Comparison of ENCODE assay signal across 9 cellular contexts in the genomic region with DNA sequence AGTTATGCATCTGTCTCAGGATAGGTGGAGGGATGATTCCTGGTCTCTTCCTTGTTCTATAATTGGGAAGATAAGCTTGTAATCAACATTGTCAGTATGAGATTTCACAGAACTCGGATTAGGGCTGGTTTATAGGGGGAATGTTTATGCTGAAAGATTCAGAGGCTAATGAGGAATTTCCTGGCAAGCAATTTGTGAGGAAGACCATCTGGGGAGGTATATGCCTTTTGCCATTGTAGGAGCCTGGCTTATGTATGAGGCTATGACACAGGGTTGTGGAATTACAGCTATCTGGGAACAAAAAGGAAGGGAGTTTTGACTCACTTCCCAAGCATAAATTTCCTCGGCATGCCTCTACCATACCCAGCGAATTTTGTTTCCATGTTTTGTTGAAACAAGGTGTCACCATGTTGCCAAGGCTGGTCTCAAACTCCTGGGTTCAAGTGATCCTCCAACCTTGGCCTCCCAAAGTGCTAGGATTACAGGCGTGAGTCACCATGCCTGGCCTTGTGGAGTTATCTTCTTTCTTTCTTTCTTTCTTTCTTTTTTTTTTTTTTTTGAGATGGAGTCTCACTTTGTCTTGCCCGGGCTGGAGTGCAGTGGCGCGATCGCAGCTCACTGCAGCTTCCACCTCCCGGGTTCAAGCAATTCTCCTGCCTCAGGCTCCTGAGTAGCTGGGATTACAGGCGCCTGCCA. TPM values are rescaled to one million over a fixed set of nuclear protein-coding genes. Genes with fewer than 3 reads are reported as not detected.
A peak's percentile ranks its signal among the peaks of the same experiment; 100 is the strongest.
DNase-seq lines count a peak whose midpoint lies in the region; ATAC-seq and TF ChIP-seq lines count a peak whose summit lies in the region.
"Had no signal": no experiment of that assay in that cellular context is flagged by ENCODE, and none has a peak within 500 bp of the region (broad histone marks: within the 10 kb centered on the region; RNA-seq: fewer than 3 reads in every experiment).

No MANE protein-coding gene starts in this region.

- H3K4me3 Mint-ChIP-seq in osteocyte (ENCODE audit: unreplicated experiment), result peak overlapping the region; percentile 30

- no peaks in the 10 kb centered on the region for H3K9me3 Mint-ChIP-seq in osteocyte (ENCODE audit: unreplicated experiment)

- ATAC-seq in GM18907 (IDR thresholded peaks at IDR 0.05; ENCODE audit: unreplicated experiment), result no peak
- no peak for ATAC-seq in HG03571 (IDR thresholded peaks at IDR 0.05; ENCODE audit: unreplicated experiment)

- H3K27ac Mint-ChIP-seq in osteocyte (ENCODE audit: unreplicated experiment), result peak overlapping the region; percentile 61

- no peak overlapping the region for H3K4me3 ChIP-seq in epithelial cell of esophagus (ENCODE audit: low read length)

- TF ChIP-seq CTCF in epithelial cell of esophagus (IDR thresholded peaks at IDR 0.05; ENCODE audit: insufficient read depth, low read depth, low read length, missing control alignments) (no peak), osteocyte (IDR thresholded peaks at IDR 0.05) (no peak)

- no peaks in the 10 kb centered on the region for H3K27me3 Mint-ChIP-seq in osteocyte (ENCODE audit: unreplicated experiment)

- peaks cover 26% of the 10 kb centered on the region for H3K4me1 Mint-ChIP-seq in osteocyte (ENCODE audit: unreplicated experiment)

- H3K36me3 Mint-ChIP-seq in osteocyte (ENCODE audit: unreplicated experiment), result peaks cover 17% of the 10 kb centered on the region

- DNase-seq in Daoy (ENCODE audit: low read depth) (peak; percentile 97), RKO (ENCODE audit: low spot score) (peak; percentile 94), epithelial cell of esophagus (ENCODE audit: low read depth) (peak; percentile 86), osteocyte (ENCODE audit: extremely low spot score, unreplicated experiment) (no peak), OCI-M2 (lab: John Stamatoyannopoulos, UW; ENCODE audit: unreplicated experiment) (no peak)
- no peak for DNase-seq in stimulated activated naive CD4-positive, alpha-beta T cell treated with Interleukin-2 at 50 U/mL for 16 hours (lab: John Stamatoyannopoulos, UW)
- DNase-seq: SHP77 had no signal

RNA-seq across cellular contexts. Expression of a gene that starts 1.6 kb away (rescaled TPM):
- 87.6 and 127 TPM in 2 replicates for total RNA-seq in Daoy (2014; rRNA removed; shearing (Covaris generic))
- 93.7 and 101 TPM in 2 replicates for total RNA-seq in osteocyte

RNA-seq across cellular contexts. Expression of a gene that starts 5.7 kb away (rescaled TPM):
- 61.4 and 103 TPM in 2 replicates for total RNA-seq in Daoy (2014; rRNA removed; shearing (Covaris generic))
- total RNA-seq in osteocyte, result 35.4 and 39.2 TPM in 2 replicates

RNA-seq across cellular contexts. Expression of a gene that starts 14.0 kb away (rescaled TPM):
- 469 and 539 TPM in 2 replicates for total RNA-seq in Daoy (2014; rRNA removed; shearing (Covaris generic))
- 73.3 and 77.8 TPM in 2 replicates for total RNA-seq in osteocyte

RNA-seq across cellular contexts. Expression of a gene that starts 14.2 kb away (rescaled TPM):
- total RNA-seq in Daoy (2014; rRNA removed; shearing (Covaris generic)), result 68.9 and 80.6 TPM in 2 replicates
- total RNA-seq in osteocyte, result 22.0 and 27.4 TPM in 2 replicates

RNA-seq across cellular contexts. Expression of a gene that starts 32.0 kb away (rescaled TPM):
- 47.3 and 58.6 TPM in 2 replicates for total RNA-seq in Daoy (2014; rRNA removed; shearing (Covaris generic))
- total RNA-seq in osteocyte, result 62.8 and 63.9 TPM in 2 replicates

Comparison
In these comparisons a context has a peak if more than half of its experiments do, and no peak if none do; other contexts are left out.
1. DNase-seq: peak in Daoy (single experiment), RKO (single experiment) and epithelial cell of esophagus (single experiment); none in osteocyte (single experiment), OCI-M2 (single experiment) and stimulated activated naive CD4-positive, alpha-beta T cell treated with Interleukin-2 at 50 U/mL for 16 hours (single experiment).